ENCODE assay signal across 1 cellular context in the genomic region with DNA sequence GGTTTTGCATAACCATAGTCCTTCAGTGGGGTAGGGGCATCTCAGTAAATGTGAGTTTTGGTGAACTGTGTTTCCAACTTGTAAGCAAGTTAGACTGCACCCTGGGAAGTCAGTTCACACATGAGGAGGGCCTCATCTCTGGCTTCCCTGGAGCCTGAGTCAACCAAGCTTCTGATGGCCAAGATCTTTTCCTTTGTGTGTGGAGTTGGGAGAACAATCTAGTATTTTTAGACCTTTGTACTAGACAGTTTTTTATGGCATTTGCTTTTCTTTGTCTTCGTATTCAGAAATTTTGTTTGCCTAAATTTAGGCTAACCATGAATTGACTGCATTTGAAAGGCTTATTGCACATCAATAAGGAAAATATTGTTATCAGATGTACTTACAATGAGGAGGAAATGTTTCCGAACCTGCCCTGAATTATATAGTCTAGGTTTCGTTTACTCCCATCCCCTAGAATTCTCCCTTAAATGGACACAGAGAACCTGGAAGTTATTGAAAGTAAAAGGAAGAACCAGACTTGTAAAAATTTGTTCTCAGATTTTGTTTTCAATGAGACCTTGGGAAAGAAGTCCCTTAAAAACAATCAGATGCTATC.
TF ChIP-seq lines count a peak whose summit lies in the region.

No MANE protein-coding gene starts in this region.

TF ChIP-seq in IMR-90, 13 proteins besides CTCF, POLR2A, EP300 and RAD21 (continued from another document):
- TF ChIP-seq ELK1 (IDR thresholded peaks at IDR 0.05; ENCODE audit: borderline replicate concordance, low read depth, low read length) = no peak
- no peak for TF ChIP-seq FOS (IDR thresholded peaks at IDR 0.05; ENCODE audit: low read depth, low read length)
